In the genomic region with DNA sequence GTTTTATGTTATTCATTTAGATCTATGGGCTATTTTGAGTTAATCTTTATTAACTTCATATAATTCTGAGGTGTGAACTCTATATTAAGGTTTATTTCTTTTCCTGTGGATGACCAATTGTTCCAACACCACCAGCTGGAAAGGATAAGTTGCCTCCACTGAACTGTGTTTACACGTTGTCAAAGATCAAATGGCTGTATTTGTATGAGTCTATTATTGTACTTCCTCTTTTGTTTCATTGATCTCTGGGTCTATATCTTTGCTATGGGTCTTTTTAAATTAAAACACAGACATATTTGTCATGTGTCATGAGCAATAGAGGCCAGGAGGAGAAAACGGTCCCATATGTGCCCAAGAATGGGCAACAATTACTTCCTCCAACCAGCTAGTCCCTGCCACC, we compare ENCODE assay signal across 1 cellular context.
TF ChIP-seq lines count a peak whose summit lies in the region.

No MANE protein-coding gene starts in this region.

TF ChIP-seq in HepG2, 621 proteins besides CTCF, POLR2A, EP300 and RAD21 (continued from another document and continues in another):
- TF ChIP-seq, protein P1, sequence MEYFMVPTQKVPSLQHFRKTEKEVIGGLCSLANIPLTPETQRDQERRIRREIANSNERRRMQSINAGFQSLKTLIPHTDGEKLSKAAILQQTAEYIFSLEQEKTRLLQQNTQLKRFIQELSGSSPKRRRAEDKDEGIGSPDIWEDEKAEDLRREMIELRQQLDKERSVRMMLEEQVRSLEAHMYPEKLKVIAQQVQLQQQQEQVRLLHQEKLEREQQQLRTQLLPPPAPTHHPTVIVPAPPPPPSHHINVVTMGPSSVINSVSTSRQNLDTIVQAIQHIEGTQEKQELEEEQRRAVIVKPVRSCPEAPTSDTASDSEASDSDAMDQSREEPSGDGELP (IDR thresholded peaks at IDR 0.05; ENCODE audit: borderline replicate concordance, low read depth) = peak; percentile 85
- no peak for TF ChIP-seq SOX6 (IDR thresholded peaks at IDR 0.05)
- TF ChIP-seq SOX6 (CRISPR knock-in tag; IDR thresholded peaks at IDR 0.05) = peak; percentile 80
- TF ChIP-seq ZZZ3 (CRISPR knock-in tag; IDR thresholded peaks at IDR 0.05; ENCODE audit: borderline replicate concordance) = no peak
- TF ChIP-seq HHEX (CRISPR knock-in tag; IDR thresholded peaks at IDR 0.05) = no peak
- TF ChIP-seq, protein P2, sequence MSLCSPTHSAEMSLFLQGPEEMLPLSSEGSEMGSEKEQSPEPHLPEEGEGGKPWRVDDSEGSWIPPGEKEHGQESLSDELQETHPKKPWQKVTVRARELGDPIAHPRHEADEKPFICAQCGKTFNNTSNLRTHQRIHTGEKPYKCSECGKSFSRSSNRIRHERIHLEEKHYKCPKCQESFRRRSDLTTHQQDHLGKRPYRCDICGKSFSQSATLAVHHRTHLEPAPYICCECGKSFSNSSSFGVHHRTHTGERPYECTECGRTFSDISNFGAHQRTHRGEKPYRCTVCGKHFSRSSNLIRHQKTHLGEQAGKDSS (CRISPR knock-in tag; IDR thresholded peaks at IDR 0.05; ENCODE audit: borderline replicate concordance, low read depth) = no peak
- TF ChIP-seq NONO (IDR thresholded peaks at IDR 0.05) = no peak
- TF ChIP-seq NONO (CRISPR knock-in tag; conservative IDR thresholded peaks at IDR 0.05) = no peak
- TF ChIP-seq FOXO1 (CRISPR knock-in tag; IDR thresholded peaks at IDR 0.05) = no peak
- no peak for TF ChIP-seq RFX1 (IDR thresholded peaks at IDR 0.05)
- TF ChIP-seq PPARG (CRISPR knock-in tag; conservative IDR thresholded peaks at IDR 0.05) = 0 out of 2 replicates have a peak, but pooled peaks have one; percentile 19
- peak; percentile 22; the same call in 1 of the 2 replicates for TF ChIP-seq RARA (CRISPR knock-in tag; IDR thresholded peaks at IDR 0.05)
- peak; percentile 81 for TF ChIP-seq KAT2B (IDR thresholded peaks at IDR 0.05; ENCODE audit: borderline replicate concordance, low read depth, low read length)
- no peak for TF ChIP-seq FOSL1 (CRISPR knock-in tag; IDR thresholded peaks at IDR 0.05; ENCODE audit: borderline replicate concordance)
- TF ChIP-seq HDAC6 (IDR thresholded peaks at IDR 0.05; ENCODE audit: low read depth, low read length) = no peak
- TF ChIP-seq SOX5 (CRISPR knock-in tag; IDR thresholded peaks at IDR 0.05; ENCODE audit: borderline replicate concordance) = peak; percentile 95
- no peak for TF ChIP-seq SSRP1 (CRISPR knock-in tag; IDR thresholded peaks at IDR 0.05)
- TF ChIP-seq GLI4 (CRISPR knock-in tag; IDR thresholded peaks at IDR 0.05; ENCODE audit: borderline replicate concordance) = no peak
- no peak for TF ChIP-seq ZNF264 (CRISPR knock-in tag; IDR thresholded peaks at IDR 0.05)
- TF ChIP-seq, protein P3, sequence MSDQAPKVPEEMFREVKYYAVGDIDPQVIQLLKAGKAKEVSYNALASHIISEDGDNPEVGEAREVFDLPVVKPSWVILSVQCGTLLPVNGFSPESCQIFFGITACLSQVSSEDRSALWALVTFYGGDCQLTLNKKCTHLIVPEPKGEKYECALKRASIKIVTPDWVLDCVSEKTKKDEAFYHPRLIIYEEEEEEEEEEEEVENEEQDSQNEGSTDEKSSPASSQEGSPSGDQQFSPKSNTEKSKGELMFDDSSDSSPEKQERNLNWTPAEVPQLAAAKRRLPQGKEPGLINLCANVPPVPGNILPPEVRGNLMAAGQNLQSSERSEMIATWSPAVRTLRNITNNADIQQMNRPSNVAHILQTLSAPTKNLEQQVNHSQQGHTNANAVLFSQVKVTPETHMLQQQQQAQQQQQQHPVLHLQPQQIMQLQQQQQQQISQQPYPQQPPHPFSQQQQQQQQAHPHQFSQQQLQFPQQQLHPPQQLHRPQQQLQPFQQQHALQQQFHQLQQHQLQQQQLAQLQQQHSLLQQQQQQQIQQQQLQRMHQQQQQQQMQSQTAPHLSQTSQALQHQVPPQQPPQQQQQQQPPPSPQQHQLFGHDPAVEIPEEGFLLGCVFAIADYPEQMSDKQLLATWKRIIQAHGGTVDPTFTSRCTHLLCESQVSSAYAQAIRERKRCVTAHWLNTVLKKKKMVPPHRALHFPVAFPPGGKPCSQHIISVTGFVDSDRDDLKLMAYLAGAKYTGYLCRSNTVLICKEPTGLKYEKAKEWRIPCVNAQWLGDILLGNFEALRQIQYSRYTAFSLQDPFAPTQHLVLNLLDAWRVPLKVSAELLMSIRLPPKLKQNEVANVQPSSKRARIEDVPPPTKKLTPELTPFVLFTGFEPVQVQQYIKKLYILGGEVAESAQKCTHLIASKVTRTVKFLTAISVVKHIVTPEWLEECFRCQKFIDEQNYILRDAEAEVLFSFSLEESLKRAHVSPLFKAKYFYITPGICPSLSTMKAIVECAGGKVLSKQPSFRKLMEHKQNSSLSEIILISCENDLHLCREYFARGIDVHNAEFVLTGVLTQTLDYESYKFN (CRISPR knock-in tag; conservative IDR thresholded peaks at IDR 0.05) = peak; percentile 41
- TF ChIP-seq, protein P4, sequence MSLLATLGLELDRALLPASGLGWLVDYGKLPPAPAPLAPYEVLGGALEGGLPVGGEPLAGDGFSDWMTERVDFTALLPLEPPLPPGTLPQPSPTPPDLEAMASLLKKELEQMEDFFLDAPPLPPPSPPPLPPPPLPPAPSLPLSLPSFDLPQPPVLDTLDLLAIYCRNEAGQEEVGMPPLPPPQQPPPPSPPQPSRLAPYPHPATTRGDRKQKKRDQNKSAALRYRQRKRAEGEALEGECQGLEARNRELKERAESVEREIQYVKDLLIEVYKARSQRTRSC (CRISPR knock-in tag; IDR thresholded peaks at IDR 0.05; ENCODE audit: low read depth) = no peak
- TF ChIP-seq, protein P5, sequence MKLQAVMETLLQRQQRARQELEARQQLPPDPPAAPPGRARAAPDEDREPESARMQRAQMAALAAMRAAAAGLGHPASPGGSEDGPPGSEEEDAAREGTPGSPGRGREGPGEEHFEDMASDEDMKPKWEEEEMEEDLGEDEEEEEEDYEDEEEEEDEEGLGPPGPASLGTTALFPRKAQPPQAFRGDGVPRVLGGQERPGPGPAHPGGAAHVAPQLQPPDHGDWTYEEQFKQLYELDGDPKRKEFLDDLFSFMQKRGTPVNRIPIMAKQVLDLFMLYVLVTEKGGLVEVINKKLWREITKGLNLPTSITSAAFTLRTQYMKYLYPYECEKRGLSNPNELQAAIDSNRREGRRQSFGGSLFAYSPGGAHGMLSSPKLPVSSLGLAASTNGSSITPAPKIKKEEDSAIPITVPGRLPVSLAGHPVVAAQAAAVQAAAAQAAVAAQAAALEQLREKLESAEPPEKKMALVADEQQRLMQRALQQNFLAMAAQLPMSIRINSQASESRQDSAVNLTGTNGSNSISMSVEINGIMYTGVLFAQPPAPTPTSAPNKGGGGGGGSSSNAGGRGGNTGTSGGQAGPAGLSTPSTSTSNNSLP (IDR thresholded peaks at IDR 0.05; ENCODE audit: low read depth, low read length) = peak; percentile 76
- TF ChIP-seq TCF7 (IDR thresholded peaks at IDR 0.05; ENCODE audit: low read depth) = peak; percentile 79
- no peak for TF ChIP-seq CENPT (CRISPR knock-in tag; IDR thresholded peaks at IDR 0.05; ENCODE audit: low read depth)
- TF ChIP-seq RNF2 (conservative IDR thresholded peaks at IDR 0.05; ENCODE audit: low read depth) = no peak
- no peak for TF ChIP-seq FIP1L1 (IDR thresholded peaks at IDR 0.05; ENCODE audit: borderline replicate concordance, insufficient read depth, low read depth, low read length)
- TF ChIP-seq XBP1 (CRISPR knock-in tag; IDR thresholded peaks at IDR 0.05) = no peak
- no peak for TF ChIP-seq ZNF614 (CRISPR knock-in tag; IDR thresholded peaks at IDR 0.05; ENCODE audit: borderline replicate concordance)
- TF ChIP-seq FOXP1 (IDR thresholded peaks at IDR 0.05) = no peak
- peak; percentile 79 for TF ChIP-seq FOXP1 (CRISPR knock-in tag; IDR thresholded peaks at IDR 0.05)
- TF ChIP-seq ZNF354B (CRISPR knock-in tag; IDR thresholded peaks at IDR 0.05) = no peak
- TF ChIP-seq ATF7 (IDR thresholded peaks at IDR 0.05) = no peak
- TF ChIP-seq ATF7 (CRISPR knock-in tag; IDR thresholded peaks at IDR 0.05) = no peak
- no peak for TF ChIP-seq IRX3 (CRISPR knock-in tag; IDR thresholded peaks at IDR 0.05; ENCODE audit: borderline replicate concordance, low read depth)
- TF ChIP-seq ZNF501 (CRISPR knock-in tag; IDR thresholded peaks at IDR 0.05) = no peak
- TF ChIP-seq, protein P6, sequence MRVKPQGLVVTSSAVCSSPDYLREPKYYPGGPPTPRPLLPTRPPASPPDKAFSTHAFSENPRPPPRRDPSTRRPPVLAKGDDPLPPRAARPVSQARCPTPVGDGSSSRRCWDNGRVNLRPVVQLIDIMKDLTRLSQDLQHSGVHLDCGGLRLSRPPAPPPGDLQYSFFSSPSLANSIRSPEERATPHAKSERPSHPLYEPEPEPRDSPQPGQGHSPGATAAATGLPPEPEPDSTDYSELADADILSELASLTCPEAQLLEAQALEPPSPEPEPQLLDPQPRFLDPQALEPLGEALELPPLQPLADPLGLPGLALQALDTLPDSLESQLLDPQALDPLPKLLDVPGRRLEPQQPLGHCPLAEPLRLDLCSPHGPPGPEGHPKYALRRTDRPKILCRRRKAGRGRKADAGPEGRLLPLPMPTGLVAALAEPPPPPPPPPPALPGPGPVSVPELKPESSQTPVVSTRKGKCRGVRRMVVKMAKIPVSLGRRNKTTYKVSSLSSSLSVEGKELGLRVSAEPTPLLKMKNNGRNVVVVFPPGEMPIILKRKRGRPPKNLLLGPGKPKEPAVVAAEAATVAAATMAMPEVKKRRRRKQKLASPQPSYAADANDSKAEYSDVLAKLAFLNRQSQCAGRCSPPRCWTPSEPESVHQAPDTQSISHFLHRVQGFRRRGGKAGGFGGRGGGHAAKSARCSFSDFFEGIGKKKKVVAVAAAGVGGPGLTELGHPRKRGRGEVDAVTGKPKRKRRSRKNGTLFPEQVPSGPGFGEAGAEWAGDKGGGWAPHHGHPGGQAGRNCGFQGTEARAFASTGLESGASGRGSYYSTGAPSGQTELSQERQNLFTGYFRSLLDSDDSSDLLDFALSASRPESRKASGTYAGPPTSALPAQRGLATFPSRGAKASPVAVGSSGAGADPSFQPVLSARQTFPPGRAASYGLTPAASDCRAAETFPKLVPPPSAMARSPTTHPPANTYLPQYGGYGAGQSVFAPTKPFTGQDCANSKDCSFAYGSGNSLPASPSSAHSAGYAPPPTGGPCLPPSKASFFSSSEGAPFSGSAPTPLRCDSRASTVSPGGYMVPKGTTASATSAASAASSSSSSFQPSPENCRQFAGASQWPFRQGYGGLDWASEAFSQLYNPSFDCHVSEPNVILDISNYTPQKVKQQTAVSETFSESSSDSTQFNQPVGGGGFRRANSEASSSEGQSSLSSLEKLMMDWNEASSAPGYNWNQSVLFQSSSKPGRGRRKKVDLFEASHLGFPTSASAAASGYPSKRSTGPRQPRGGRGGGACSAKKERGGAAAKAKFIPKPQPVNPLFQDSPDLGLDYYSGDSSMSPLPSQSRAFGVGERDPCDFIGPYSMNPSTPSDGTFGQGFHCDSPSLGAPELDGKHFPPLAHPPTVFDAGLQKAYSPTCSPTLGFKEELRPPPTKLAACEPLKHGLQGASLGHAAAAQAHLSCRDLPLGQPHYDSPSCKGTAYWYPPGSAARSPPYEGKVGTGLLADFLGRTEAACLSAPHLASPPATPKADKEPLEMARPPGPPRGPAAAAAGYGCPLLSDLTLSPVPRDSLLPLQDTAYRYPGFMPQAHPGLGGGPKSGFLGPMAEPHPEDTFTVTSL (CRISPR knock-in tag; IDR thresholded peaks at IDR 0.05; ENCODE audit: borderline replicate concordance) = peak; percentile 43; the same call in 1 of the 2 replicates
- no peak for TF ChIP-seq TSC22D2 (CRISPR knock-in tag; IDR thresholded peaks at IDR 0.05; ENCODE audit: borderline replicate concordance)
- no peak for TF ChIP-seq ZNF232 (CRISPR knock-in tag; IDR thresholded peaks at IDR 0.05; ENCODE audit: borderline replicate concordance)
- TF ChIP-seq ZMYM2 (CRISPR knock-in tag; IDR thresholded peaks at IDR 0.05) = no peak
- TF ChIP-seq ZNF644 (CRISPR knock-in tag; IDR thresholded peaks at IDR 0.05; ENCODE audit: low read depth) = 0 out of 2 replicates have a peak, but pooled peaks have one; percentile 8
- no peak for TF ChIP-seq POGZ (CRISPR knock-in tag; IDR thresholded peaks at IDR 0.05)
- TF ChIP-seq, protein P7, sequence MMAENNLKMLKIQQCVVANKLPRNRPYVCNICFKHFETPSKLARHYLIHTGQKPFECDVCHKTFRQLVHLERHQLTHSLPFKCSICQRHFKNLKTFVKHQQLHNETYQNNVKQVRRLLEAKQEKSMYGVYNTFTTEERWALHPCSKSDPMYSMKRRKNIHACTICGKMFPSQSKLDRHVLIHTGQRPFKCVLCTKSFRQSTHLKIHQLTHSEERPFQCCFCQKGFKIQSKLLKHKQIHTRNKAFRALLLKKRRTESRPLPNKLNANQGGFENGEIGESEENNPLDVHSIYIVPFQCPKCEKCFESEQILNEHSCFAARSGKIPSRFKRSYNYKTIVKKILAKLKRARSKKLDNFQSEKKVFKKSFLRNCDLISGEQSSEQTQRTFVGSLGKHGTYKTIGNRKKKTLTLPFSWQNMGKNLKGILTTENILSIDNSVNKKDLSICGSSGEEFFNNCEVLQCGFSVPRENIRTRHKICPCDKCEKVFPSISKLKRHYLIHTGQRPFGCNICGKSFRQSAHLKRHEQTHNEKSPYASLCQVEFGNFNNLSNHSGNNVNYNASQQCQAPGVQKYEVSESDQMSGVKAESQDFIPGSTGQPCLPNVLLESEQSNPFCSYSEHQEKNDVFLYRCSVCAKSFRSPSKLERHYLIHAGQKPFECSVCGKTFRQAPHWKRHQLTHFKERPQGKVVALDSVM (CRISPR knock-in tag; IDR thresholded peaks at IDR 0.05) = no peak
- no peak for TF ChIP-seq ATRX (CRISPR knock-in tag; IDR thresholded peaks at IDR 0.05; ENCODE audit: borderline replicate concordance)
- 0 out of 4 replicates have a peak, but pooled peaks of 1 of the 2 experiments have one; percentile 30 for TF ChIP-seq NR2F1 (CRISPR knock-in tag; IDR thresholded peaks at IDR 0.05)
- TF ChIP-seq TP53 (CRISPR knock-in tag; conservative IDR thresholded peaks at IDR 0.05) = no peak
- TF ChIP-seq, protein P8, sequence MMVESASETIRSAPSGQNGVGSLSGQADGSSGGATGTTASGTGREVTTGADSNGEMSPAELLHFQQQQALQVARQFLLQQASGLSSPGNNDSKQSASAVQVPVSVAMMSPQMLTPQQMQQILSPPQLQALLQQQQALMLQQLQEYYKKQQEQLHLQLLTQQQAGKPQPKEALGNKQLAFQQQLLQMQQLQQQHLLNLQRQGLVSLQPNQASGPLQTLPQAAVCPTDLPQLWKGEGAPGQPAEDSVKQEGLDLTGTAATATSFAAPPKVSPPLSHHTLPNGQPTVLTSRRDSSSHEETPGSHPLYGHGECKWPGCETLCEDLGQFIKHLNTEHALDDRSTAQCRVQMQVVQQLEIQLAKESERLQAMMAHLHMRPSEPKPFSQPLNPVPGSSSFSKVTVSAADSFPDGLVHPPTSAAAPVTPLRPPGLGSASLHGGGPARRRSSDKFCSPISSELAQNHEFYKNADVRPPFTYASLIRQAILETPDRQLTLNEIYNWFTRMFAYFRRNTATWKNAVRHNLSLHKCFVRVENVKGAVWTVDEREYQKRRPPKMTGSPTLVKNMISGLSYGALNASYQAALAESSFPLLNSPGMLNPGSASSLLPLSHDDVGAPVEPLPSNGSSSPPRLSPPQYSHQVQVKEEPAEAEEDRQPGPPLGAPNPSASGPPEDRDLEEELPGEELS (CRISPR knock-in tag; IDR thresholded peaks at IDR 0.05) = 0 out of 2 replicates have a peak, but pooled peaks have one; percentile 16
- TF ChIP-seq ZNF777 (CRISPR knock-in tag; IDR thresholded peaks at IDR 0.05) = no peak
- TF ChIP-seq, protein P9, sequence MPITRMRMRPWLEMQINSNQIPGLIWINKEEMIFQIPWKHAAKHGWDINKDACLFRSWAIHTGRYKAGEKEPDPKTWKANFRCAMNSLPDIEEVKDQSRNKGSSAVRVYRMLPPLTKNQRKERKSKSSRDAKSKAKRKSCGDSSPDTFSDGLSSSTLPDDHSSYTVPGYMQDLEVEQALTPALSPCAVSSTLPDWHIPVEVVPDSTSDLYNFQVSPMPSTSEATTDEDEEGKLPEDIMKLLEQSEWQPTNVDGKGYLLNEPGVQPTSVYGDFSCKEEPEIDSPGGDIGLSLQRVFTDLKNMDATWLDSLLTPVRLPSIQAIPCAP (CRISPR knock-in tag; IDR thresholded peaks at IDR 0.05; ENCODE audit: low read depth) = no peak
- TF ChIP-seq NR2F2 (IDR thresholded peaks at IDR 0.05; ENCODE audit: borderline replicate concordance, low read depth) = no peak
- no peak for TF ChIP-seq ZNF878 (CRISPR knock-in tag; IDR thresholded peaks at IDR 0.05)
